In genomic region chr2:48176876-48177275, GRCh38 we compare ENCODE assay signal across 28 cellular contexts.
"Had no signal": no experiment of that assay in that cellular context is flagged by ENCODE, and none has a peak within 500 bp of the region (broad histone marks: within the 10 kb centered on the region; RNA-seq: fewer than 3 reads in every experiment).

No MANE protein-coding gene starts in this region.

- H3K4me3 ChIP-seq: stomach, suprapubic skin, testis, thoracic aorta, thyroid gland, tibial artery, tibial nerve, transverse colon, upper lobe of left lung, upper lobe of right lung, uterus, vagina had no signal

- H3K9me3 ChIP-seq: stomach, suprapubic skin, testis, thoracic aorta, thyroid gland, tibial artery, tibial nerve, transverse colon, upper lobe of left lung, upper lobe of right lung, uterus, vagina had no signal

- H3K4me1 Mint-ChIP-seq: stimulated activated effector memory CD8-positive, alpha-beta T cell treated with anti-CD3 and anti-CD28 coated beads, Interleukin-12 subunit alpha, Interleukin-12 subunit beta, amount 100 ng/mL, for 72 hours; stimulated activated memory B cell treated with anti-CD40 and anti-IgM and Interleukin-4, amounts not matched to agents 10 μg/mL and 1 μg/mL and 100 μg/mL, for 72 hours; stimulated activated naive CD8-positive, alpha-beta T cell treated with anti-CD3 and anti-CD28 coated beads, Interleukin-15, amount 100 ng/mL, for 72 hours had no signal

- H3K27me3 ChIP-seq: stomach, suprapubic skin, testis, thyroid gland, tibial artery, tibial nerve, transverse colon, upper lobe of left lung, upper lobe of right lung, uterus, vagina had no signal

- H3K4me1 ChIP-seq: stomach, suprapubic skin, testis, thyroid gland, transverse colon, upper lobe of left lung, upper lobe of right lung, uterus, vagina had no signal

- H3K36me3 ChIP-seq: stomach, suprapubic skin, thoracic aorta, thyroid gland, tibial artery, tibial nerve, transverse colon, upper lobe of left lung, upper lobe of right lung, uterus, vagina had no signal

- H3K27ac Mint-ChIP-seq: stimulated activated effector memory CD8-positive, alpha-beta T cell treated with anti-CD3 and anti-CD28 coated beads, Interleukin-12 subunit alpha, Interleukin-12 subunit beta, amount 100 ng/mL, for 72 hours; stimulated activated memory B cell treated with anti-CD40 and anti-IgM and Interleukin-4, amounts not matched to agents 10 μg/mL and 1 μg/mL and 100 μg/mL, for 72 hours; stimulated activated naive B cell treated with anti-CD40 and anti-IgM and Interleukin-4, amounts not matched to agents 10 μg/mL and 1 μg/mL and 100 μg/mL, for 72 hours; stimulated activated naive CD8-positive, alpha-beta T cell treated with anti-CD3 and anti-CD28 coated beads, Interleukin-15, amount 100 ng/mL, for 72 hours; stimulated activated naive CD8-positive, alpha-beta T cell treated with anti-CD3 and anti-CD28 coated beads, Interleukin-15, Interleukin-2, amounts not matched to agents 100 ng/mL and 50 ng/mL, for 24 hours; type B pancreatic cell had no signal

- ATAC-seq: stimulated activated effector memory CD8-positive, alpha-beta T cell treated with anti-CD3 and anti-CD28 coated beads, Interleukin-12 subunit alpha, Interleukin-12 subunit beta, amount 100 ng/mL, for 72 hours; stimulated activated memory B cell treated with anti-CD40 and anti-IgM and Interleukin-4, amounts not matched to agents 10 μg/mL and 1 μg/mL and 100 μg/mL, for 72 hours; stimulated activated naive B cell treated with anti-CD40 and anti-IgM and Interleukin-4, amounts not matched to agents 10 μg/mL and 1 μg/mL and 100 μg/mL, for 72 hours; stimulated activated naive CD8-positive, alpha-beta T cell treated with anti-CD3 and anti-CD28 coated beads, Interleukin-15, amount 100 ng/mL, for 72 hours; stimulated activated naive CD8-positive, alpha-beta T cell treated with anti-CD3 and anti-CD28 coated beads, Interleukin-15, Interleukin-2, amounts not matched to agents 100 U/mL and 50 U/mL, for 24 hours; upper lobe of right lung had no signal

- H3K36me3 Mint-ChIP-seq: stimulated activated effector memory CD8-positive, alpha-beta T cell treated with anti-CD3 and anti-CD28 coated beads, Interleukin-12 subunit alpha, Interleukin-12 subunit beta, amount 100 ng/mL, for 72 hours; stimulated activated memory B cell treated with anti-CD40 and anti-IgM and Interleukin-4, amounts not matched to agents 10 μg/mL and 1 μg/mL and 100 μg/mL, for 72 hours; type B pancreatic cell had no signal

- H3K27ac ChIP-seq: stomach, suprapubic skin, testis, thoracic aorta, thyroid gland, tibial artery, tibial nerve, transverse colon, upper lobe of left lung, upper lobe of right lung, uterus, vagina had no signal

- FAIRE-seq: urothelium cell line had no signal

- H3K4me3 Mint-ChIP-seq: stimulated activated effector memory CD8-positive, alpha-beta T cell treated with anti-CD3 and anti-CD28 coated beads, Interleukin-12 subunit alpha, Interleukin-12 subunit beta, amount 100 ng/mL, for 72 hours; stimulated activated memory B cell treated with anti-CD40 and anti-IgM and Interleukin-4, amounts not matched to agents 10 μg/mL and 1 μg/mL and 100 μg/mL, for 72 hours; stimulated activated naive B cell treated with anti-CD40 and anti-IgM and Interleukin-4, amounts not matched to agents 10 μg/mL and 1 μg/mL and 100 μg/mL, for 72 hours; stimulated activated naive CD8-positive, alpha-beta T cell treated with anti-CD3 and anti-CD28 coated beads, Interleukin-15, amount 100 ng/mL, for 72 hours; stimulated activated naive CD8-positive, alpha-beta T cell treated with anti-CD3 and anti-CD28 coated beads, Interleukin-15, Interleukin-2, amounts not matched to agents 100 ng/mL and 50 ng/mL, for 24 hours; type B pancreatic cell had no signal

- DNase-seq: stimulated activated CD4-positive, alpha-beta T cell treated with anti-CD3 and anti-CD28 coated beads, Interleukin-2, amount 100 ng/mL, for 24 hours; stimulated activated CD4-positive, alpha-beta T cell treated with anti-CD3 and anti-CD28 coated beads, Interleukin-4, amount 100 ng/mL, for 1 hour; stimulated activated CD4-positive, alpha-beta T cell treated with anti-CD3 and anti-CD28 coated beads, Interleukin-4, amount 100 ng/mL, for 24 hours; stimulated activated CD4-positive, alpha-beta T cell treated with anti-CD3 and anti-CD28 coated beads, Interleukin-4, amount 100 ng/mL, for 4 hours; stimulated activated CD8-positive, alpha-beta memory T cell treated with anti-CD3 and anti-CD28 coated beads, Interleukin-4, amount 100 ng/mL, for 48 hours; stimulated activated naive B cell treated with anti-CD40 and anti-IgM and Interleukin-4, amounts not matched to agents 10 μg/mL and 1 μg/mL and 100 μg/mL, for 72 hours; stimulated activated naive CD4-positive, alpha-beta T cell; stimulated activated naive CD4-positive, alpha-beta T cell treated with Interleukin-2 at 50 U/mL for 16 hours; stimulated activated naive CD8-positive, alpha-beta T cell treated with anti-CD3 and anti-CD28 coated beads, Interleukin-15, amount 100 ng/mL, for 72 hours; stimulated activated naive CD8-positive, alpha-beta T cell treated with anti-CD3 and anti-CD28 coated beads, Interleukin-15, Interleukin-2, amounts not matched to agents 100 U/mL and 50 U/mL, for 24 hours; stomach; substantia nigra; testis; thyroid gland; tibial artery; transverse colon; upper lobe of left lung; upper lobe of right lung; uterus had no signal

- H3K27me3 Mint-ChIP-seq: stimulated activated memory B cell treated with anti-CD40 and anti-IgM and Interleukin-4, amounts not matched to agents 10 μg/mL and 1 μg/mL and 100 μg/mL, for 72 hours; stimulated activated naive CD8-positive, alpha-beta T cell treated with anti-CD3 and anti-CD28 coated beads, Interleukin-15, amount 100 ng/mL, for 72 hours; stimulated activated naive CD8-positive, alpha-beta T cell treated with anti-CD3 and anti-CD28 coated beads, Interleukin-15, Interleukin-2, amounts not matched to agents 100 ng/mL and 50 ng/mL, for 24 hours; type B pancreatic cell had no signal

- H3K9me3 Mint-ChIP-seq: stimulated activated effector memory CD8-positive, alpha-beta T cell treated with anti-CD3 and anti-CD28 coated beads, Interleukin-12 subunit alpha, Interleukin-12 subunit beta, amount 100 ng/mL, for 72 hours; stimulated activated memory B cell treated with anti-CD40 and anti-IgM and Interleukin-4, amounts not matched to agents 10 μg/mL and 1 μg/mL and 100 μg/mL, for 72 hours; type B pancreatic cell had no signal
